In genomic region chr1:241846862-241847539, GRCh38 we compare ENCODE assay signal across 8 cellular contexts. TPM values are rescaled to one million over a fixed set of nuclear protein-coding genes. Genes with fewer than 3 reads are reported as not detected.
DNase-seq lines count a peak whose midpoint lies in the region; ATAC-seq and TF ChIP-seq lines count a peak whose summit lies in the region.

No MANE protein-coding gene starts in this region.

- H3K9ac ChIP-seq in SK-N-MC (ENCODE audit: insufficient read length), result peak overlapping the region; percentile 87

- in situ Hi-C loops in GM13977 (cut with MboI; ENCODE audit: low pct_unique_long_range_greater_than_20kb, low sequenced_read_pairs, unreplicated experiment), result no loop called here

- H3K4me3 ChIP-seq in SK-N-MC (peak overlapping the region; percentile 99), esophagus muscularis mucosa (peak overlapping the region; percentile 72 to 97 (median 78)), skeletal muscle cell (ENCODE audit: low read depth, low read length) (peak overlapping the region; percentile 96)

- H3K36me3 ChIP-seq in SK-N-MC (ENCODE audit: insufficient read depth, low read length) (peaks cover 29% of the 10 kb centered on the region), esophagus muscularis mucosa (no peaks in the 10 kb centered on the region)

- WGBS in esophagus muscularis mucosa, result 81% methylated on average over 4 of the region's 4 CpGs

- TF ChIP-seq CTCF in GM13977 (IDR thresholded peaks at IDR 0.05; ENCODE audit: extremely low read depth, insufficient read depth, missing control alignments) (peak; percentile 5), esophagus muscularis mucosa (IDR thresholded peaks at IDR 0.05) (no peak)

- intact Hi-C loops in esophagus muscularis mucosa (cut with DNase I), result loop anchor here (10.0 kb wide), 3 partner anchors 202 to 312 kb away; partner anchors contain the start of genes CHML, KMO and OPN3

- no peak for DNase-seq in GM13977 (ENCODE audit: low spot score)
- no peak for DNase-seq in SK-N-MC (ENCODE audit: low read depth, low spot score)
- DNase-seq in esophagus muscularis mucosa (ENCODE audit: extremely low spot score), result no peak
- DNase-seq in skeletal muscle cell (ENCODE audit: low read depth), result no peak
- DNase-seq in middle frontal gyrus (ENCODE audit: extremely low spot score, low spot score), result no peak
- no peak for DNase-seq in stimulated activated CD4-positive, alpha-beta T cell treated with anti-CD3 and anti-CD28 coated beads, Interleukin-15, amount 100 ng/mL, for 24 hours
- DNase-seq in hypothalamus (lab: John Stamatoyannopoulos, UW), result no peak

- no peak for TF ChIP-seq POLR2A in esophagus muscularis mucosa (IDR thresholded peaks at IDR 0.05; ENCODE audit: low read depth)

- H3K27me3 ChIP-seq in esophagus muscularis mucosa, result no peaks in the 10 kb centered on the region

- no peak for ATAC-seq in GM21423 (IDR thresholded peaks at IDR 0.05; ENCODE audit: unreplicated experiment)

- H3K27ac ChIP-seq in SK-N-MC (peak overlapping the region; percentile 97; the same call in 1 of the 2 replicates), esophagus muscularis mucosa (replicated peaks in 1 of 4) (peak overlapping the region; percentile 93 to 99 (median 96))

- no peak for TF ChIP-seq EP300 in esophagus muscularis mucosa (IDR thresholded peaks at IDR 0.05)

- H3K4me1 ChIP-seq in esophagus muscularis mucosa, result peaks cover 8 to 14% (median 11%) of the 10 kb centered on the region in 4 donors

- H3K9me3 ChIP-seq in SK-N-MC (ENCODE audit: low read depth, low read length), result no peaks in the 10 kb centered on the region
- H3K9me3 ChIP-seq in esophagus muscularis mucosa, result no peaks in the 10 kb centered on the region

RNA-seq across cellular contexts. Expression of gene EXO1, which starts 1.0 kb away (rescaled TPM):
- 1 to 10 TPM in 2 of 4 donors, under 1 TPM in 1, not detected in 1; 0.46 to 1.5 (median 1.4) TPM for total RNA-seq in esophagus muscularis mucosa
